Comparison of ENCODE assay signal across 8 cellular contexts in the genomic region with DNA sequence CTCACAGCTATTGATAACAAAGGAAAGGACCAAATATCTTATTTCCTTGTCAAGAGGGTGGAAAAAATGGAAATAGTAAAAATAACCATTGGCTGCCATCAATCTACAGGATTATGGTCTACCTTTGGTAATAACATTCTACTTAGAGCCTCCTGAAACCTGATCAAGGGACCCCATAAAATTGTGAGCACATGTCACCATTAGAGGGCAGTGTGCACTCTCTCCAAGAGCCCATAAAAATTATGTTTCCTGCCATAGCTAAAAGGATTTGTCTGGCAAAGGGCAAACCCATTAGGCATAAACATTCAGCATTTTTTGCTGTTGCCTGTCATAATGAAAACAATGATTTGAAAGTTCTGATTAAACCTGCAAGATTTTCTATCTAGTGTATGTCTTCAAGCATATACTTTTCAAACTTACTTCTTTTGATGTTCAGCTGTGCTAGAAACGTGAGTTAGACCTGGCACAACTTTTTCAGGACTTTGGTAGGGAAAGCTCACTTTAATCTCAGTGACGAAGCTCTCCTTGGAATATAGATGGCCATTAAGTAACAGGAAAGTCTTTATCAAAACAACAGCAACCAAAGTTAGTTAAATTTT.
DNase-seq lines count a peak whose midpoint lies in the region; ATAC-seq and TF ChIP-seq lines count a peak whose summit lies in the region.

No MANE protein-coding gene starts in this region.

- no peaks in the 10 kb centered on the region for H3K36me3 Mint-ChIP-seq in activated CD4-positive, alpha-beta memory T cell treated with anti-CD3 and anti-CD28 coated beads for 36 hours
- H3K36me3 Mint-ChIP-seq in nephron (ENCODE audit: low read depth), result no peaks in the 10 kb centered on the region

- ATAC-seq in HG03095 (IDR thresholded peaks at IDR 0.05; ENCODE audit: unreplicated experiment) (peak; percentile 55), HG03139 (IDR thresholded peaks at IDR 0.05; ENCODE audit: unreplicated experiment) (no peak)

- POLR2A ChIA-PET in activated CD4-positive, alpha-beta memory T cell treated with anti-CD3 and anti-CD28 coated beads for 36 hours (lab: Charles Lee), result interaction anchor here (0.8 to 1.4 kb wide), 3 partner anchors 70 to 663 kb away, joined by 3 to 4 read pairs (median 3); no protein-coding TSS in a partner anchor

- peaks cover 0 to 8% (median 0%) of the 10 kb centered on the region in 3 donors for H3K4me1 ChIP-seq in esophagus squamous epithelium

- DNase-seq in DMS 273 treated with DMSO at 0.1 percent for 48 hours (lab: John Stamatoyannopoulos, UW) (peak; percentile 33), NCI-H526 (lab: John Stamatoyannopoulos, UW) (peak; percentile 37 to 77), esophagus squamous epithelium (lab: John Stamatoyannopoulos, UW) (no peak), ureter (ENCODE audit: low spot score) (peak; percentile 50)
- DNase-seq in activated CD4-positive, alpha-beta memory T cell treated with anti-CD3 and anti-CD28 coated beads for 36 hours, result peak; percentile 60

- H3K27ac ChIP-seq in esophagus squamous epithelium, result no peak overlapping the region

- TF ChIP-seq CTCF in esophagus squamous epithelium (IDR thresholded peaks at IDR 0.05) (peak; percentile 39 to 72 (median 62)), nephron (IDR thresholded peaks at IDR 0.05; ENCODE audit: unreplicated experiment in 3 of 3) (peak; percentile 74 to 83 (median 79))

- no peak overlapping the region for H3K27ac Mint-ChIP-seq in activated CD4-positive, alpha-beta memory T cell treated with anti-CD3 and anti-CD28 coated beads for 36 hours
- peak overlapping the region in 2 of 3 experiments; percentile 32 to 49 for H3K27ac Mint-ChIP-seq in nephron

- WGBS in esophagus squamous epithelium, 2 donors, result 37 to 53% methylated on average over 2 of the region's 2 CpGs

- peaks cover 0 to 15% (median 0%) of the 10 kb centered on the region in 4 donors for H3K27me3 ChIP-seq in esophagus squamous epithelium

- intact Hi-C loops in activated CD4-positive, alpha-beta memory T cell treated with anti-CD3 and anti-CD28 coated beads for 36 hours (cut with micrococcal nuclease), result loop anchor here (1.0 to 10.0 kb wide), 5 partner anchors 69 to 1235 kb away; no protein-coding TSS in a partner anchor
- intact Hi-C loops in esophagus squamous epithelium (cut with DNase I), result no loop called here

- no peaks in the 10 kb centered on the region for H3K36me3 ChIP-seq in esophagus squamous epithelium

- no peaks in the 10 kb centered on the region for H3K9me3 Mint-ChIP-seq in activated CD4-positive, alpha-beta memory T cell treated with anti-CD3 and anti-CD28 coated beads for 36 hours
- no peaks in the 10 kb centered on the region for H3K9me3 Mint-ChIP-seq in nephron

- peaks cover 14% of the 10 kb centered on the region for H3K4me1 Mint-ChIP-seq in activated CD4-positive, alpha-beta memory T cell treated with anti-CD3 and anti-CD28 coated beads for 36 hours (ENCODE audit: low read depth)
- peaks cover 35% of the 10 kb centered on the region for H3K4me1 Mint-ChIP-seq in nephron

- TF ChIP-seq POLR2A in esophagus squamous epithelium (IDR thresholded peaks at IDR 0.05), result no peak

- H3K9me3 ChIP-seq in esophagus squamous epithelium, result no peaks in the 10 kb centered on the region

- no peak overlapping the region for H3K4me3 ChIP-seq in esophagus squamous epithelium

- H3K4me3 Mint-ChIP-seq in activated CD4-positive, alpha-beta memory T cell treated with anti-CD3 and anti-CD28 coated beads for 36 hours, result no peak overlapping the region
- H3K4me3 Mint-ChIP-seq in nephron, result no peak overlapping the region

- CTCF ChIA-PET in activated CD4-positive, alpha-beta memory T cell treated with anti-CD3 and anti-CD28 coated beads for 36 hours (lab: Charles Lee), result interaction anchor here (0.6 to 3.4 kb wide), 29 partner anchors 9 to 1887 kb away, joined by 3 to 21 read pairs (median 4); no protein-coding TSS in a partner anchor

- H3K27me3 Mint-ChIP-seq in activated CD4-positive, alpha-beta memory T cell treated with anti-CD3 and anti-CD28 coated beads for 36 hours, result no peaks in the 10 kb centered on the region
- peaks cover 9% of the 10 kb centered on the region for H3K27me3 Mint-ChIP-seq in nephron (ENCODE audit: low read depth)
